In genomic region chr6:122890250-122890649, GRCh38 we compare ENCODE assay signal across 27 cellular contexts.
"Had no signal": no experiment of that assay in that cellular context is flagged by ENCODE, and none has a peak within 500 bp of the region (broad histone marks: within the 10 kb centered on the region; RNA-seq: fewer than 3 reads in every experiment).

No MANE protein-coding gene starts in this region.

- H3K4me3 ChIP-seq: stomach, suprapubic skin, testis, thoracic aorta, thyroid gland, tibial artery, tibial nerve, transverse colon, upper lobe of left lung, upper lobe of right lung, uterus, vagina had no signal

- H3K27ac ChIP-seq: stomach, suprapubic skin, testis, thoracic aorta, thyroid gland, tibial artery, tibial nerve, transverse colon, upper lobe of left lung, upper lobe of right lung, uterus, vagina had no signal

- DNase-seq: stimulated activated CD4-positive, alpha-beta T cell treated with anti-CD3 and anti-CD28 coated beads, Interleukin-2, amount 100 ng/mL, for 48 hours; stimulated activated CD4-positive, alpha-beta T cell treated with anti-CD3 and anti-CD28 coated beads, Interleukin-4, amount 100 ng/mL, for 1 hour; stimulated activated CD4-positive, alpha-beta T cell treated with anti-CD3 and anti-CD28 coated beads, Interleukin-4, amount 100 ng/mL, for 24 hours; stimulated activated CD4-positive, alpha-beta T cell treated with anti-CD3 and anti-CD28 coated beads, Interleukin-4, amount 100 ng/mL, for 4 hours; stimulated activated CD8-positive, alpha-beta memory T cell treated with anti-CD3 and anti-CD28 coated beads, Interleukin-4, amount 100 ng/mL, for 48 hours; stimulated activated naive B cell treated with anti-CD40 and anti-IgM and Interleukin-4, amounts not matched to agents 10 μg/mL and 1 μg/mL and 100 μg/mL, for 72 hours; stimulated activated naive CD4-positive, alpha-beta T cell; stimulated activated naive CD4-positive, alpha-beta T cell treated with Interleukin-2 at 50 U/mL for 16 hours; stimulated activated naive CD8-positive, alpha-beta T cell treated with anti-CD3 and anti-CD28 coated beads, Interleukin-15, amount 100 ng/mL, for 72 hours; stimulated activated naive CD8-positive, alpha-beta T cell treated with anti-CD3 and anti-CD28 coated beads, Interleukin-15, Interleukin-2, amounts not matched to agents 100 U/mL and 50 U/mL, for 24 hours; stomach; substantia nigra; testis; thyroid gland; tibial artery; transverse colon; trophoblast cell; upper lobe of left lung; upper lobe of right lung; uterus had no signal

- H3K36me3 ChIP-seq: stomach, suprapubic skin, thoracic aorta, thyroid gland, tibial artery, tibial nerve, transverse colon, upper lobe of left lung, upper lobe of right lung, uterus, vagina had no signal

- H3K9me3 ChIP-seq: stomach, suprapubic skin, testis, thoracic aorta, thyroid gland, tibial artery, tibial nerve, transverse colon, upper lobe of left lung, upper lobe of right lung, uterus, vagina had no signal

- ATAC-seq: stimulated activated effector memory CD8-positive, alpha-beta T cell treated with anti-CD3 and anti-CD28 coated beads, Interleukin-12 subunit alpha, Interleukin-12 subunit beta, amount 100 ng/mL, for 72 hours; stimulated activated memory B cell treated with anti-CD40 and anti-IgM and Interleukin-4, amounts not matched to agents 10 μg/mL and 1 μg/mL and 100 μg/mL, for 72 hours; stimulated activated naive B cell treated with anti-CD40 and anti-IgM and Interleukin-4, amounts not matched to agents 10 μg/mL and 1 μg/mL and 100 μg/mL, for 72 hours; stimulated activated naive CD8-positive, alpha-beta T cell treated with anti-CD3 and anti-CD28 coated beads, Interleukin-15, amount 100 ng/mL, for 72 hours; stimulated activated naive CD8-positive, alpha-beta T cell treated with anti-CD3 and anti-CD28 coated beads, Interleukin-15, Interleukin-2, amounts not matched to agents 100 U/mL and 50 U/mL, for 24 hours; upper lobe of right lung had no signal

- H3K27me3 ChIP-seq: stomach, suprapubic skin, testis, thyroid gland, tibial artery, tibial nerve, transverse colon, upper lobe of left lung, upper lobe of right lung, uterus, vagina had no signal

- H3K4me1 ChIP-seq: stomach, suprapubic skin, testis, thyroid gland, tibial artery, tibial nerve, transverse colon, upper lobe of left lung, upper lobe of right lung, uterus, vagina had no signal

- FAIRE-seq: urothelium cell line had no signal
